Comparison of ENCODE assay signal across 22 cellular contexts in the genomic region with DNA sequence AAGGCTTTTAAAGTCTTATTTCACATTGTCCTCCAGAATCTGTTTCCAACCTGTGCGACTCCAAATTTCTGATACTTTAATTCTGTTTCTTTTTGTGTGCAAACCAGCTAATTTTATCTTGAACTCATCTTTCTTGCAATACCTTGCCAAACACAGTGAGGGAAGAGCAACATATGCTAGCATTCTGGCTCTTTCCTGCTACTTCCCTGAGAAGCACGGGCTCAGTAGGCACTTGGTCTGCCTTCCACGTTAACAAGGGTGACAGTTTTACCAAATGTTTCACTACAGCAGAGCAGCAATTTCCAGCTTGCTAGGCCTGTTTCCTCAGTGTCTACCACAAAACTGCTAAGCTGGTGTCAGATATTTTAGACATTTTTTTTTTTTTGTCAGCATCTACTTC.
"Had no signal": no experiment of that assay in that cellular context is flagged by ENCODE, and none has a peak within 500 bp of the region (broad histone marks: within the 10 kb centered on the region; RNA-seq: fewer than 3 reads in every experiment).

No MANE protein-coding gene starts in this region.

- H3K4me2 ChIP-seq: SK-N-SH had no signal

- H3K9me3 ChIP-seq: MG63, SK-N-SH had no signal

- H3K4me3 ChIP-seq: MG63 had no signal

- DNase-seq: IMR-90, Karpas-422, KG1, MG63, NCI-H1092, NCI-H1105 treated with DMSO at 0.1 percent for 48 hours, NCI-H1417 treated with DMSO at 0.1 percent for 48 hours, NCI-H146, NCI-H1694 treated with DMSO at 0.1 percent for 48 hours, NCI-H1930, NCI-H2081, NCI-H2107, NCI-H2227 treated with DMSO at 0.1 percent for 48 hours, NCI-H524 treated with DMSO at 0.1 percent for 48 hours, NCI-H69, NCI-H774, PC-3, SHP77, SK-N-SH had no signal

- H3K36me3 ChIP-seq: MG63 had no signal

- ATAC-seq: HepG2, Panc1, PC-3 had no signal

- H3K27ac ChIP-seq: RWPE1 had no signal

- H3K27me3 ChIP-seq: MG63 had no signal

- H3K9ac ChIP-seq: SK-N-SH had no signal
